1 cellular context compared by ENCODE assay signal in the genomic region with DNA sequence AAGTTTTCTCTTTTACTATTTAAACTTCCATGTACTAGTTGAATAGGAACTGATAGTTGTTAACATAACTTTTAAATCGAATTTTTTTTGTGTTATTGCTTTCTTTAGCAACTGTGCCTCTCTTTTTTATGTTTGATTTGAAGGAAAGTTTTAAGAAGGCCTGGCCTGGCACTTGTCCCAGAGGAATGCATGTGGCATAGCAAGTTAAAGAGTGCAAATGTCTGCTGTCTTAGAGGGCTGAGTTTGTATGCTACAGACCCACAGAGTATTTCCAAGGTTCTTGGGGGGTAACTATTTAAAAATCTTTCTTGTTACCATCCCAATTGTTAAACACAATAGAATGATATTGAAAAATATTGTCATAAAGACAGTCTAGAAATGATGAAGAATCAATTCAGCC.
TF ChIP-seq lines count a peak whose summit lies in the region.

No MANE protein-coding gene starts in this region.

TF ChIP-seq in SK-N-SH, 30 proteins besides CTCF, POLR2A, EP300 and RAD21:
- no peak for TF ChIP-seq EZH2phosphoT487 (IDR thresholded peaks at IDR 0.05; ENCODE audit: borderline replicate concordance, low read depth)
- no peak for TF ChIP-seq RXRA (IDR thresholded peaks at IDR 0.05; ENCODE audit: borderline replicate concordance, low read depth)
- TF ChIP-seq, protein P1, sequence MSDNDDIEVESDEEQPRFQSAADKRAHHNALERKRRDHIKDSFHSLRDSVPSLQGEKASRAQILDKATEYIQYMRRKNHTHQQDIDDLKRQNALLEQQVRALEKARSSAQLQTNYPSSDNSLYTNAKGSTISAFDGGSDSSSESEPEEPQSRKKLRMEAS (IDR thresholded peaks at IDR 0.05; ENCODE audit: low read depth), result peak; percentile 36; the same call in 1 of the 2 replicates
- no peak for TF ChIP-seq TAF1 (IDR thresholded peaks at IDR 0.05; ENCODE audit: borderline replicate concordance, low read depth, low read length)
- no peak for TF ChIP-seq FOXJ3 (CRISPR knock-in tag; IDR thresholded peaks at IDR 0.05)
